ENCODE assay signal across 21 cellular contexts in the genomic region with DNA sequence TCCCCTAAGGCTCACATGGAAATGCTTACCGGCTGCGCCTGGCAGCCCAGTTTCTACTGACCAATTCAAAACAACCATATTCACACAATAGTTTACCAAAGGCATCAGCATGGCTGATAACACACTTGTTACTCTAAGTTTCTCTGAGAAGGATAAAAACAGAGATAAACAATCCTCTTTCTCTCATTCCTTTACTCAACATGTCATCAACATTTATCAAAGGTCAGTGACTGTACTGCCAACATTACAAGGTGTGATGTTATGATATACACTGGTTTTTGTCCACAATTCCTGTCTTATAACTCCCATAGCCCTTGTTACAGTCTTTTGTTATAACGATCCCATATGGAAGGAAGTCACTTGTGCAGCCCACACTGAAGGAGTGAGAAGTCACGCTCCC. TPM values are rescaled to one million over a fixed set of nuclear protein-coding genes. Genes with fewer than 3 reads are reported as not detected.
A peak's percentile ranks its signal among the peaks of the same experiment; 100 is the strongest.
DNase-seq lines count a peak whose midpoint lies in the region; ATAC-seq lines count a peak whose summit lies in the region.
"Had no signal": no experiment of that assay in that cellular context is flagged by ENCODE, and none has a peak within 500 bp of the region (broad histone marks: within the 10 kb centered on the region; RNA-seq: fewer than 3 reads in every experiment).

No MANE protein-coding gene starts in this region.

- DNase-seq in activated T-cell treated with anti-CD3 and anti-CD28 coated beads, Interleukin-2, amount 50 U/mL, for 24 hours = no peak
- DNase-seq in activated T-cell treated with anti-CD3 and anti-CD28 coated beads for 4 hours (no peak), A172 (ENCODE audit: low spot score) (no peak), NCI-H345 treated with DMSO at 0.1 percent for 48 hours (lab: John Stamatoyannopoulos, UW; ENCODE audit: unreplicated experiment) (no peak)
- DNase-seq in stimulated activated naive CD8-positive, alpha-beta T cell treated with anti-CD3 and anti-CD28 coated beads, Interleukin-15, Interleukin-2, amounts not matched to agents 100 U/mL and 50 U/mL, for 24 hours = no peak
- DNase-seq in activated T-helper 2 cell treated with anti-CD3 and anti-CD28 coated beads, Interferon-gamma antibody, Interleukin-2, Interleukin-4, amounts not matched to agents 10 μg/mL and 5 μg/mL and 100 μg/mL, durations not matched to agents 14 hours and 24 hours and 36 hours (ENCODE audit: low spot score) = no peak
- DNase-seq: ACHN, C1 segment of cervical spinal cord, COR-L47, DMS 273 treated with DMSO at 0.1 percent for 48 hours, DND-41, H7, HFFc6, NCI-H1417, NCI-H187, NCI-H2107, NCI-H2227 treated with DMSO at 0.1 percent for 48 hours, NCI-H524 treated with DMSO at 0.1 percent for 48 hours, PC-3 had no signal

- H3K4me1 Mint-ChIP-seq in activated T-cell treated with anti-CD3 and anti-CD28 coated beads, Interleukin-2, amount 50 U/mL, for 24 hours (ENCODE audit: low read depth) = peaks cover 53% of the 10 kb centered on the region
- peaks cover 16% of the 10 kb centered on the region for H3K4me1 Mint-ChIP-seq in stimulated activated naive CD8-positive, alpha-beta T cell treated with anti-CD3 and anti-CD28 coated beads, Interleukin-15, Interleukin-2, amounts not matched to agents 100 ng/mL and 50 ng/mL, for 24 hours (ENCODE audit: low read depth)
- H3K4me1 Mint-ChIP-seq in activated T-helper 2 cell treated with anti-CD3 and anti-CD28 coated beads, Interferon-gamma antibody, Interleukin-2, Interleukin-4, amounts not matched to agents 10 μg/mL and 5 μg/mL and 100 μg/mL, durations not matched to agents 14 hours and 24 hours and 36 hours (ENCODE audit: low read depth) = peaks cover 45% of the 10 kb centered on the region

- H3K36me3 Mint-ChIP-seq in activated T-cell treated with anti-CD3 and anti-CD28 coated beads, Interleukin-2, amount 50 U/mL, for 24 hours (ENCODE audit: low read depth) = peaks cover 79% of the 10 kb centered on the region
- peaks cover 47% of the 10 kb centered on the region for H3K36me3 Mint-ChIP-seq in stimulated activated naive CD8-positive, alpha-beta T cell treated with anti-CD3 and anti-CD28 coated beads, Interleukin-15, Interleukin-2, amounts not matched to agents 100 ng/mL and 50 ng/mL, for 24 hours (ENCODE audit: low read depth)
- H3K36me3 Mint-ChIP-seq in activated T-helper 2 cell treated with anti-CD3 and anti-CD28 coated beads, Interferon-gamma antibody, Interleukin-2, Interleukin-4, amounts not matched to agents 10 μg/mL and 5 μg/mL and 100 μg/mL, durations not matched to agents 14 hours and 24 hours and 36 hours (ENCODE audit: low read depth) = peaks cover 64% of the 10 kb centered on the region

- H3K27ac Mint-ChIP-seq in activated T-cell treated with anti-CD3 and anti-CD28 coated beads, Interleukin-2, amount 50 U/mL, for 24 hours = peak overlapping the region; percentile 69
- peak overlapping the region; percentile 69 for H3K27ac Mint-ChIP-seq in stimulated activated naive CD8-positive, alpha-beta T cell treated with anti-CD3 and anti-CD28 coated beads, Interleukin-15, Interleukin-2, amounts not matched to agents 100 ng/mL and 50 ng/mL, for 24 hours
- peak overlapping the region; percentile 61 for H3K27ac Mint-ChIP-seq in activated T-helper 2 cell treated with anti-CD3 and anti-CD28 coated beads, Interferon-gamma antibody, Interleukin-2, Interleukin-4, amounts not matched to agents 10 μg/mL and 5 μg/mL and 100 μg/mL, durations not matched to agents 14 hours and 24 hours and 36 hours
- H3K27ac Mint-ChIP-seq: HFFc6 had no signal

- no peaks in the 10 kb centered on the region for H3K27me3 Mint-ChIP-seq in activated T-cell treated with anti-CD3 and anti-CD28 coated beads, Interleukin-2, amount 50 U/mL, for 24 hours
- no peaks in the 10 kb centered on the region for H3K27me3 Mint-ChIP-seq in stimulated activated naive CD8-positive, alpha-beta T cell treated with anti-CD3 and anti-CD28 coated beads, Interleukin-15, Interleukin-2, amounts not matched to agents 100 ng/mL and 50 ng/mL, for 24 hours
- no peaks in the 10 kb centered on the region for H3K27me3 Mint-ChIP-seq in activated T-helper 2 cell treated with anti-CD3 and anti-CD28 coated beads, Interferon-gamma antibody, Interleukin-2, Interleukin-4, amounts not matched to agents 10 μg/mL and 5 μg/mL and 100 μg/mL, durations not matched to agents 14 hours and 24 hours and 36 hours (ENCODE audit: low read depth)

- no peak for ATAC-seq in stimulated activated naive CD8-positive, alpha-beta T cell treated with anti-CD3 and anti-CD28 coated beads, Interleukin-15, Interleukin-2, amounts not matched to agents 100 U/mL and 50 U/mL, for 24 hours
- ATAC-seq: HepG2, PC-3 had no signal

- intact Hi-C loops in activated T-helper 2 cell treated with anti-CD3 and anti-CD28 coated beads, Interferon-gamma antibody, Interleukin-2, Interleukin-4, amounts not matched to agents 10 μg/mL and 5 μg/mL and 100 μg/mL, durations not matched to agents 14 hours and 24 hours and 36 hours (cut with micrococcal nuclease) = loop anchor here (5.0 to 10.0 kb wide), 2 partner anchors 70 to 198 kb away; partner anchors contain the start of gene TARBP1

- H3K9me3 Mint-ChIP-seq in activated T-cell treated with anti-CD3 and anti-CD28 coated beads, Interleukin-2, amount 50 U/mL, for 24 hours = no peaks in the 10 kb centered on the region
- no peaks in the 10 kb centered on the region for H3K9me3 Mint-ChIP-seq in stimulated activated naive CD8-positive, alpha-beta T cell treated with anti-CD3 and anti-CD28 coated beads, Interleukin-15, Interleukin-2, amounts not matched to agents 100 ng/mL and 50 ng/mL, for 24 hours
- no peaks in the 10 kb centered on the region for H3K9me3 Mint-ChIP-seq in activated T-helper 2 cell treated with anti-CD3 and anti-CD28 coated beads, Interferon-gamma antibody, Interleukin-2, Interleukin-4, amounts not matched to agents 10 μg/mL and 5 μg/mL and 100 μg/mL, durations not matched to agents 14 hours and 24 hours and 36 hours
- H3K9me3 Mint-ChIP-seq: HFFc6 had no signal

- no peak overlapping the region for H3K4me3 Mint-ChIP-seq in activated T-cell treated with anti-CD3 and anti-CD28 coated beads, Interleukin-2, amount 50 U/mL, for 24 hours
- H3K4me3 Mint-ChIP-seq in stimulated activated naive CD8-positive, alpha-beta T cell treated with anti-CD3 and anti-CD28 coated beads, Interleukin-15, Interleukin-2, amounts not matched to agents 100 ng/mL and 50 ng/mL, for 24 hours = no peak overlapping the region
- H3K4me3 Mint-ChIP-seq in activated T-helper 2 cell treated with anti-CD3 and anti-CD28 coated beads, Interferon-gamma antibody, Interleukin-2, Interleukin-4, amounts not matched to agents 10 μg/mL and 5 μg/mL and 100 μg/mL, durations not matched to agents 14 hours and 24 hours and 36 hours (ENCODE audit: low read depth) = no peak overlapping the region
- H3K4me3 Mint-ChIP-seq: HFFc6 had no signal

RNA-seq across cellular contexts. Expression of gene COA6, which starts 33.6 kb away (rescaled TPM):
- 60.3 and 63.6 TPM in 2 replicates for total RNA-seq in activated T-helper 2 cell treated with anti-CD3 and anti-CD28 coated beads, Interferon-gamma antibody, Interleukin-2, Interleukin-4, amounts not matched to agents 10 μg/mL and 5 μg/mL and 100 μg/mL, durations not matched to agents 14 hours and 24 hours and 36 hours
- 78.1 and 81.3 TPM in 2 replicates for total RNA-seq in A172 (2014; rRNA removed; shearing (Covaris generic))
